ENCODE assay signal across 9 cellular contexts in genomic region chr9:99433555-99433954, GRCh38.
A peak's percentile ranks its signal among the peaks of the same experiment; 100 is the strongest.
DNase-seq lines count a peak whose midpoint lies in the region; ATAC-seq, FAIRE-seq and TF ChIP-seq lines count a peak whose summit lies in the region.
"Had no signal": no experiment of that assay in that cellular context is flagged by ENCODE, and none has a peak within 500 bp of the region (broad histone marks: within the 10 kb centered on the region; RNA-seq: fewer than 3 reads in every experiment).

No MANE protein-coding gene starts in this region.

- H3K36me3 ChIP-seq in left lung (no peaks in the 10 kb centered on the region), testis (ENCODE audit: low read depth, missing control alignments) (no peaks in the 10 kb centered on the region)

- H3K36me3 Mint-ChIP-seq in activated naive CD8-positive, alpha-beta T cell treated with anti-CD3 and anti-CD28 coated beads, Interleukin-2, amount 10 ng/mL, durations not matched to agents 7 days and 5 days: no peaks in the 10 kb centered on the region
- no peaks in the 10 kb centered on the region for H3K36me3 Mint-ChIP-seq in stimulated activated effector memory CD8-positive, alpha-beta T cell treated with anti-CD3 and anti-CD28 coated beads, Interleukin-12 subunit alpha, Interleukin-12 subunit beta, amount 100 ng/mL, for 72 hours

- peak overlapping the region; percentile 15 for H3K4me3 Mint-ChIP-seq in activated naive CD8-positive, alpha-beta T cell treated with anti-CD3 and anti-CD28 coated beads, Interleukin-2, amount 10 ng/mL, durations not matched to agents 7 days and 5 days
- peak overlapping the region; percentile 23 for H3K4me3 Mint-ChIP-seq in stimulated activated effector memory CD8-positive, alpha-beta T cell treated with anti-CD3 and anti-CD28 coated beads, Interleukin-12 subunit alpha, Interleukin-12 subunit beta, amount 100 ng/mL, for 72 hours

- H3K27ac Mint-ChIP-seq in activated naive CD8-positive, alpha-beta T cell treated with anti-CD3 and anti-CD28 coated beads, Interleukin-2, amount 10 ng/mL, durations not matched to agents 7 days and 5 days: peak overlapping the region; percentile 71
- H3K27ac Mint-ChIP-seq in stimulated activated effector memory CD8-positive, alpha-beta T cell treated with anti-CD3 and anti-CD28 coated beads, Interleukin-12 subunit alpha, Interleukin-12 subunit beta, amount 100 ng/mL, for 72 hours: peak overlapping the region; percentile 92

- peak; percentile 83 for FAIRE-seq in RCC 7860 (lab: Jason Lieb, UNC)

- H3K27me3 ChIP-seq in left lung (no peaks in the 10 kb centered on the region), testis (no peaks in the 10 kb centered on the region)

- H3K27me3 Mint-ChIP-seq in activated naive CD8-positive, alpha-beta T cell treated with anti-CD3 and anti-CD28 coated beads, Interleukin-2, amount 10 ng/mL, durations not matched to agents 7 days and 5 days: no peaks in the 10 kb centered on the region

- intact Hi-C loops in Right ventricle myocardium inferior (cut with DNase I) (no loop called here), Right ventricle myocardium superior (cut with DNase I) (no loop called here), left lung (cut with DNase I) (no loop called here), testis (cut with DNase I; ENCODE audit: low total_unique reads) (no loop called here)

- 49 to 62% methylated on average over 2 to 3 of the region's 3 CpGs for WGBS in testis, 2 donors

- TF ChIP-seq POLR2A in testis (IDR thresholded peaks at IDR 0.05): no peak

- no peak for DNase-seq in Right ventricle myocardium inferior (ENCODE audit: missing footprints)
- no peak for DNase-seq in Right ventricle myocardium superior
- peak; percentile 80 for DNase-seq in RCC 7860 (ENCODE audit: low spot score)
- peak; percentile 45 for DNase-seq in activated naive CD8-positive, alpha-beta T cell treated with anti-CD3 and anti-CD28 coated beads, Interleukin-2, amount 10 ng/mL, durations not matched to agents 7 days and 5 days
- peak; percentile 79 to 83 for DNase-seq in left lung
- DNase-seq in stimulated activated effector memory CD8-positive, alpha-beta T cell treated with anti-CD3 and anti-CD28 coated beads, Interleukin-12 subunit alpha, Interleukin-12 subunit beta, amount 100 ng/mL, for 72 hours (ENCODE audit: low spot score in 2 of 2): peak; percentile 47 to 80
- DNase-seq in testis: no peak

- peaks cover 19% of the 10 kb centered on the region for H3K4me1 Mint-ChIP-seq in activated naive CD8-positive, alpha-beta T cell treated with anti-CD3 and anti-CD28 coated beads, Interleukin-2, amount 10 ng/mL, durations not matched to agents 7 days and 5 days
- H3K4me1 Mint-ChIP-seq in stimulated activated effector memory CD8-positive, alpha-beta T cell treated with anti-CD3 and anti-CD28 coated beads, Interleukin-12 subunit alpha, Interleukin-12 subunit beta, amount 100 ng/mL, for 72 hours: peaks cover 26% of the 10 kb centered on the region

- peak overlapping the region; percentile 30 to 31 for H3K27ac ChIP-seq in left lung
- H3K27ac ChIP-seq in testis: no peak overlapping the region
- H3K27ac ChIP-seq: C4-2B had no signal

- H3K4me1 ChIP-seq in left lung (peaks cover 0 to 30% of the 10 kb centered on the region in 2 donors), testis (no peaks in the 10 kb centered on the region)

- no peaks in the 10 kb centered on the region for H3K9me3 Mint-ChIP-seq in activated naive CD8-positive, alpha-beta T cell treated with anti-CD3 and anti-CD28 coated beads, Interleukin-2, amount 10 ng/mL, durations not matched to agents 7 days and 5 days
- H3K9me3 Mint-ChIP-seq in stimulated activated effector memory CD8-positive, alpha-beta T cell treated with anti-CD3 and anti-CD28 coated beads, Interleukin-12 subunit alpha, Interleukin-12 subunit beta, amount 100 ng/mL, for 72 hours: no peaks in the 10 kb centered on the region

- H3K4me3 ChIP-seq in left lung (no peak overlapping the region), testis (no peak overlapping the region)

- TF ChIP-seq CTCF in left lung (IDR thresholded peaks at IDR 0.05): no peak
- TF ChIP-seq CTCF in testis (IDR thresholded peaks at IDR 0.05): no peak

- POLR2A ChIA-PET in activated naive CD8-positive, alpha-beta T cell treated with anti-CD3 and anti-CD28 coated beads, Interleukin-2, amount 10 ng/mL, durations not matched to agents 7 days and 5 days (lab: Charles Lee): no interaction called here

- no peaks in the 10 kb centered on the region for H3K9me3 ChIP-seq in left lung
- no peaks in the 10 kb centered on the region for H3K9me3 ChIP-seq in testis

- ATAC-seq in Right ventricle myocardium inferior (peak; percentile 39), Right ventricle myocardium superior (ENCODE audit: poor library complexity) (no peak), HG03025 (IDR thresholded peaks at IDR 0.05; ENCODE audit: low FRiP score, unreplicated experiment) (peak; percentile 89), left lung (peak; percentile 98)
- peak; percentile 100 for ATAC-seq in activated naive CD8-positive, alpha-beta T cell treated with anti-CD3 and anti-CD28 coated beads, Interleukin-2, amount 10 ng/mL, durations not matched to agents 7 days and 5 days (ENCODE audit: low read depth)
- peak; percentile 100 for ATAC-seq in stimulated activated effector memory CD8-positive, alpha-beta T cell treated with anti-CD3 and anti-CD28 coated beads, Interleukin-12 subunit alpha, Interleukin-12 subunit beta, amount 100 ng/mL, for 72 hours

Comparison
In these comparisons a context has a peak if more than half of its experiments do, and no peak if none do; other contexts are left out.
1. DNase-seq: peak in RCC 7860 (single experiment), activated naive CD8-positive, alpha-beta T cell treated with anti-CD3 and anti-CD28 coated beads, Interleukin-2, amount 10 ng/mL, durations not matched to agents 7 days and 5 days (single experiment), left lung (2 of 2) and stimulated activated effector memory CD8-positive, alpha-beta T cell treated with anti-CD3 and anti-CD28 coated beads, Interleukin-12 subunit alpha, Interleukin-12 subunit beta, amount 100 ng/mL, for 72 hours (2 of 2); none in Right ventricle myocardium inferior (single experiment), Right ventricle myocardium superior (single experiment) and testis (single experiment).
2. H3K27ac ChIP-seq: peak in left lung (2 of 2); none in testis (0 of 2).